Comparison of ENCODE assay signal across 20 cellular contexts in genomic region chr11:128871165-128871564, GRCh38. TPM values are rescaled to one million over a fixed set of nuclear protein-coding genes. Genes with fewer than 3 reads are reported as not detected.
"Had no signal": no experiment of that assay in that cellular context is flagged by ENCODE, and none has a peak within 500 bp of the region (broad histone marks: within the 10 kb centered on the region; RNA-seq: fewer than 3 reads in every experiment).

No MANE protein-coding gene starts in this region.

- H3K4me1 ChIP-seq: body of pancreas, lower lobe of right lung, pancreas had no signal

- H3K36me3 ChIP-seq: cardiac muscle cell, lower lobe of right lung, neutrophil, pancreas, thyroid gland had no signal

- H3K9me3 ChIP-seq: body of pancreas, lower lobe of right lung, neutrophil, pancreas, thyroid gland had no signal

- H3K4me3 ChIP-seq: body of pancreas, cardiac muscle cell, hepatocyte, lower lobe of right lung, pancreas, thyroid gland had no signal

- H3K79me2 ChIP-seq: hepatocyte had no signal

- H2AFZ ChIP-seq: hepatocyte had no signal

- H3K4me2 ChIP-seq: hepatocyte had no signal

- H3K27ac ChIP-seq: body of pancreas, cardiac muscle cell, hepatocyte, lower lobe of right lung, neutrophil, pancreas, thyroid gland, VCaP had no signal

- DNase-seq: activated CD4-positive, alpha-beta T cell treated with anti-CD3 and anti-CD28 coated beads, Interleukin-2, amount 10 ng/mL, durations not matched to agents 7 days and 5 days; activated CD4-positive, CD25-positive, alpha-beta regulatory T cell treated with anti-CD3 and anti-CD28 coated beads, Interleukin-2, amount 50 U/mL, for 72 hours; activated CD8-positive, alpha-beta T cell treated with anti-CD3 and anti-CD28 coated beads, Interleukin-2, amount 10 ng/mL, durations not matched to agents 7 days and 5 days; activated gamma-delta T cell treated with Interleukin-2 at 50 U/mL for 16 hours; anterior cingulate cortex; body of pancreas; effector CD8-positive, alpha-beta T cell; glutamatergic neuron; lower lobe of right lung; naive B cell; pancreas; right cardiac atrium; stimulated activated CD4-positive, alpha-beta T cell treated with anti-CD3 and anti-CD28 coated beads, Interleukin-1b, Interleukin-23, amount 100 ng/mL, for 48 hours; substantia nigra; T-cell; thyroid gland had no signal

- H3K27me3 ChIP-seq: body of pancreas, neutrophil, pancreas, thyroid gland had no signal

RNA-seq across cellular contexts. Expression of gene KCNJ1, which starts 4.1 kb away (rescaled TPM):
- polyA plus RNA-seq: cardiac muscle cell, hepatocyte had no signal
